Comparison of ENCODE assay signal across 22 cellular contexts in genomic region chr2:21658269-21658668, GRCh38.
"Had no signal": no experiment of that assay in that cellular context is flagged by ENCODE, and none has a peak within 500 bp of the region (broad histone marks: within the 10 kb centered on the region; RNA-seq: fewer than 3 reads in every experiment).

No MANE protein-coding gene starts in this region.

- H3K9me3 ChIP-seq: gastroesophageal sphincter, heart left ventricle, lower lobe of right lung, right atrium auricular region, testis, tibial artery, upper lobe of left lung had no signal

- H3K4me1 ChIP-seq: foreskin keratinocyte, gastroesophageal sphincter, heart left ventricle, lower lobe of right lung, parathyroid adenoma, right atrium auricular region, testis, tibial artery, upper lobe of left lung had no signal

- H3K9me3 Mint-ChIP-seq: neural crest cell had no signal

- H3K36me3 ChIP-seq: gastroesophageal sphincter, heart left ventricle, lower lobe of right lung, right atrium auricular region, tibial artery, upper lobe of left lung had no signal

- ATAC-seq: esophagus mucosa; foreskin keratinocyte; gastroesophageal sphincter; heart left ventricle; left ventricle myocardium superior; lower lobe of right lung; natural killer cell treated with Interleukin-12 subunit alpha and Interleukin-12 subunit beta and Interleukin-15 and Interleukin-18, amount 100 ng/mL, for 72 hours; stimulated activated effector memory CD8-positive, alpha-beta T cell treated with anti-CD3 and anti-CD28 coated beads, Interleukin-12 subunit alpha, Interleukin-12 subunit beta, amount 100 ng/mL, for 72 hours had no signal

- H3K4me3 ChIP-seq: coronary artery, gastroesophageal sphincter, heart left ventricle, lower lobe of right lung, right atrium auricular region, testis, tibial artery, upper lobe of left lung had no signal

- H3K27ac ChIP-seq: coronary artery, epithelial cell of prostate, foreskin keratinocyte, gastroesophageal sphincter, heart left ventricle, lower lobe of right lung, parathyroid adenoma, right atrium auricular region, tibial artery, upper lobe of left lung had no signal

- DNase-seq: foreskin keratinocyte; heart left ventricle; hippocampal formation; left ventricle myocardium superior; lower lobe of right lung; stimulated activated CD4-positive, alpha-beta T cell treated with anti-CD3 and anti-CD28 coated beads, Interleukin-2, amount 100 ng/mL, for 24 hours; stimulated activated CD4-positive, alpha-beta T cell treated with anti-CD3 and anti-CD28 coated beads, Interleukin-4, amount 100 ng/mL, for 24 hours; stimulated activated naive CD4-positive, alpha-beta T cell treated with Interleukin-2 at 50 U/mL for 16 hours; substantia nigra; testis; tibial artery; upper lobe of left lung had no signal

- H3K36me3 Mint-ChIP-seq: natural killer cell treated with Interleukin-12 subunit alpha and Interleukin-12 subunit beta and Interleukin-15 and Interleukin-18, amount 100 ng/mL, for 72 hours; stimulated activated effector memory CD8-positive, alpha-beta T cell treated with anti-CD3 and anti-CD28 coated beads, Interleukin-12 subunit alpha, Interleukin-12 subunit beta, amount 100 ng/mL, for 72 hours had no signal

- H3K9ac ChIP-seq: parathyroid adenoma had no signal

- H3K27me3 ChIP-seq: foreskin keratinocyte, gastroesophageal sphincter, heart left ventricle, right atrium auricular region, testis, tibial artery, upper lobe of left lung had no signal

- H3K27ac Mint-ChIP-seq: natural killer cell treated with Interleukin-12 subunit alpha and Interleukin-12 subunit beta and Interleukin-15 and Interleukin-18, amount 100 ng/mL, for 72 hours; progenitor cell of endocrine pancreas; stimulated activated effector memory CD8-positive, alpha-beta T cell treated with anti-CD3 and anti-CD28 coated beads, Interleukin-12 subunit alpha, Interleukin-12 subunit beta, amount 100 ng/mL, for 72 hours had no signal
